Comparison of ENCODE assay signal across 11 cellular contexts in genomic region chr10:104387130-104387888, GRCh38. TPM values are rescaled to one million over a fixed set of nuclear protein-coding genes. Genes with fewer than 3 reads are reported as not detected.
DNase-seq lines count a peak whose midpoint lies in the region; ATAC-seq and TF ChIP-seq lines count a peak whose summit lies in the region.
"Had no signal": no experiment of that assay in that cellular context is flagged by ENCODE, and none has a peak within 500 bp of the region (broad histone marks: within the 10 kb centered on the region; RNA-seq: fewer than 3 reads in every experiment).

No MANE protein-coding gene starts in this region.

- H3K4me3 Mint-ChIP-seq in activated T-helper 17 cell treated with anti-CD3 and anti-CD28 coated beads, Interleukin-2, amount 50 U/mL, for 72 hours, result peak overlapping the region; percentile 20
- no peak overlapping the region for H3K4me3 Mint-ChIP-seq in CD8-positive, alpha-beta T cell

- intact Hi-C loops in A673 (cut with micrococcal nuclease; ENCODE audit: unreplicated experiment) (no loop called here), sciatic nerve (cut with DNase I) (no loop called here), aorta (cut with DNase I) (no loop called here)
- intact Hi-C loops in CD8-positive, alpha-beta T cell (cut with DNase I, micrococcal nuclease), result no loop called here

- H3K4me1 Mint-ChIP-seq in activated T-helper 17 cell treated with anti-CD3 and anti-CD28 coated beads, Interleukin-2, amount 50 U/mL, for 72 hours, result peaks cover 5% of the 10 kb centered on the region
- H3K4me1 Mint-ChIP-seq in CD8-positive, alpha-beta T cell (ENCODE audit: low read depth), result peaks cover 34% of the 10 kb centered on the region

- H3K27ac ChIP-seq in A673 (ENCODE audit: low read depth, low read length, poor library complexity, severe bottlenecking), result no peak overlapping the region
- H3K27ac ChIP-seq in CD8-positive, alpha-beta T cell (ENCODE audit: low read depth, low read length), result no peak overlapping the region
- no peak overlapping the region for H3K27ac ChIP-seq in aorta (ENCODE audit: low read depth in 1 of 2, low read length in 2 of 2)

- no peaks in the 10 kb centered on the region for H3K36me3 ChIP-seq in A673 (ENCODE audit: insufficient read depth, low read length, poor library complexity, severe bottlenecking)
- no peaks in the 10 kb centered on the region for H3K36me3 ChIP-seq in CD8-positive, alpha-beta T cell (ENCODE audit: insufficient read depth, low read length)
- H3K36me3 ChIP-seq in aorta (ENCODE audit: control insufficient read depth in 1 of 2, insufficient read depth in 2 of 2, low read length in 1 of 2), result no peaks in the 10 kb centered on the region

- no peak overlapping the region for H3K4me3 ChIP-seq in A673 (ENCODE audit: low read depth, low read length, poor library complexity, severe bottlenecking)
- H3K4me3 ChIP-seq in CD8-positive, alpha-beta T cell (ENCODE audit: low read depth, low read length), result no peak overlapping the region
- H3K4me3 ChIP-seq in aorta (ENCODE audit: low read length in 2 of 2), result no peak overlapping the region

- CTCF ChIA-PET in A673 (lab: Charles Lee), result no interaction called here
- CTCF ChIA-PET in CD8-positive, alpha-beta T cell (lab: Charles Lee), result no interaction called here

- H3K36me3 Mint-ChIP-seq in activated T-helper 17 cell treated with anti-CD3 and anti-CD28 coated beads, Interleukin-2, amount 50 U/mL, for 72 hours (ENCODE audit: low read depth), result no peaks in the 10 kb centered on the region
- no peaks in the 10 kb centered on the region for H3K36me3 Mint-ChIP-seq in CD8-positive, alpha-beta T cell

- ATAC-seq in GM19455 (IDR thresholded peaks at IDR 0.05; ENCODE audit: unreplicated experiment) (peak; percentile 53), HG03280 (IDR thresholded peaks at IDR 0.05; ENCODE audit: unreplicated experiment) (peak; percentile 58), sciatic nerve (no peak), GM19324 (IDR thresholded peaks at IDR 0.05; ENCODE audit: low FRiP score, unreplicated experiment) (no peak), aorta (ENCODE audit: low FRiP score) (no peak)
- ATAC-seq in activated T-helper 17 cell treated with anti-CD3 and anti-CD28 coated beads, Interleukin-2, amount 50 U/mL, for 72 hours (replicated peaks), result peak; percentile 58
- ATAC-seq in CD8-positive, alpha-beta T cell, result no peak
- ATAC-seq: activated naive CD4-positive, alpha-beta T cell treated with anti-CD3 and anti-CD28 coated beads, Interleukin-2, amount 50 U/mL, for 72 hours had no signal

- H3K9me3 ChIP-seq in A673 (ENCODE audit: low read depth, low read length, poor library complexity, severe bottlenecking) (no peaks in the 10 kb centered on the region), aorta (ENCODE audit: control insufficient read depth, low read length) (peaks cover 2% of the 10 kb centered on the region)
- H3K9me3 ChIP-seq in CD8-positive, alpha-beta T cell (ENCODE audit: low read length), result no peaks in the 10 kb centered on the region

- BruUV-seq in A673 (replicated peaks; lab: Mats Ljungman, UMichigan), result no TSS peak

- 67 to 68% methylated on average over 6 of the region's 6 CpGs for WGBS in aorta, 2 donors

- DNase-seq in A673 (ENCODE audit: low spot score), result peak; percentile 5
- no peak for DNase-seq in CD8-positive, alpha-beta T cell
- DNase-seq in sciatic nerve (ENCODE audit: low spot score), result no peak
- DNase-seq in aorta, result no peak
- DNase-seq: DND-41, NCI-H1694 treated with DMSO at 0.1 percent for 48 hours had no signal

- H3K27me3 ChIP-seq in A673 (replicated peaks; ENCODE audit: insufficient read depth, low read depth, low read length, poor library complexity), result peaks cover 80% of the 10 kb centered on the region
- H3K27me3 ChIP-seq in CD8-positive, alpha-beta T cell (ENCODE audit: insufficient read depth, low read length), result no peaks in the 10 kb centered on the region
- H3K27me3 ChIP-seq in aorta (ENCODE audit: control insufficient read depth in 1 of 2, insufficient read depth in 2 of 2, low read length in 1 of 2), result peaks cover 0 to 2% of the 10 kb centered on the region in 2 donors

- TF ChIP-seq CTCF in A673 (conservative IDR thresholded peaks at IDR 0.05; ENCODE audit: low read depth, low read length), result no peak
- no peak for TF ChIP-seq CTCF in CD8-positive, alpha-beta T cell (IDR thresholded peaks at IDR 0.05)

- no peaks in the 10 kb centered on the region for H3K27me3 Mint-ChIP-seq in activated T-helper 17 cell treated with anti-CD3 and anti-CD28 coated beads, Interleukin-2, amount 50 U/mL, for 72 hours
- peaks cover 8% of the 10 kb centered on the region for H3K27me3 Mint-ChIP-seq in CD8-positive, alpha-beta T cell (ENCODE audit: low read depth)

- no peak overlapping the region for H3K27ac Mint-ChIP-seq in activated T-helper 17 cell treated with anti-CD3 and anti-CD28 coated beads, Interleukin-2, amount 50 U/mL, for 72 hours
- H3K27ac Mint-ChIP-seq in CD8-positive, alpha-beta T cell, result no peak overlapping the region
- H3K27ac Mint-ChIP-seq: activated naive CD4-positive, alpha-beta T cell treated with anti-CD3 and anti-CD28 coated beads, Interleukin-2, amount 50 U/mL, for 72 hours had no signal

- POLR2A ChIA-PET in A673 (lab: Charles Lee; ENCODE audit: low non-redundant PET), result no interaction called here
- POLR2A ChIA-PET in CD8-positive, alpha-beta T cell (lab: Charles Lee), result no interaction called here

- no peaks in the 10 kb centered on the region for H3K9me3 Mint-ChIP-seq in activated T-helper 17 cell treated with anti-CD3 and anti-CD28 coated beads, Interleukin-2, amount 50 U/mL, for 72 hours
- no peaks in the 10 kb centered on the region for H3K9me3 Mint-ChIP-seq in CD8-positive, alpha-beta T cell

- H3K4me1 ChIP-seq in A673 (ENCODE audit: insufficient read depth, low read length, poor library complexity, severe bottlenecking), result no peaks in the 10 kb centered on the region
- peaks cover 12% of the 10 kb centered on the region for H3K4me1 ChIP-seq in CD8-positive, alpha-beta T cell (ENCODE audit: insufficient read depth, low read length)
- H3K4me1 ChIP-seq in aorta (ENCODE audit: control insufficient read depth in 1 of 2, insufficient read depth in 2 of 2, low read length in 2 of 2), result no peaks in the 10 kb centered on the region

RNA-seq across cellular contexts. Expression of gene CFAP58, which starts 33.7 kb away (rescaled TPM):
- total RNA-seq in A673 (2021), result 0.17 and 0.52 TPM in 2 replicates
- 1 to 10 TPM; 1.3 to 2.2 TPM for total RNA-seq in activated T-helper 17 cell treated with anti-CD3 and anti-CD28 coated beads, Interleukin-2, amount 50 U/mL, for 72 hours
- total RNA-seq in CD8-positive, alpha-beta T cell, result not detected
- total RNA-seq in sciatic nerve, result 0.67 TPM
- 1 to 10 TPM; 1.1 to 1.3 TPM for total RNA-seq in aorta
- polyA plus RNA-seq in aorta, result under 1 TPM; 0.38 to 0.67 TPM

RNA-seq across cellular contexts. Expression of gene ITPRIP, which starts 49.0 kb away (rescaled TPM):
- total RNA-seq in A673 (2021) (23.1 and 24.8 TPM in 2 replicates), sciatic nerve (24.7 TPM), aorta (10 to 100 TPM; 22.3 to 51.4 TPM)
- 10 to 100 TPM; 10.1 to 19.1 TPM for total RNA-seq in activated T-helper 17 cell treated with anti-CD3 and anti-CD28 coated beads, Interleukin-2, amount 50 U/mL, for 72 hours
- total RNA-seq in CD8-positive, alpha-beta T cell, result 100 to 1,000 TPM; 212 to 214 TPM
- 10 to 100 TPM in 1 of 2 donors, 1 to 10 TPM in 1; 4.3 to 15.5 TPM for polyA plus RNA-seq in aorta

Comparison
In these comparisons a context has a peak if more than half of its experiments do, and no peak if none do; other contexts are left out.
1. ATAC-seq: peak in GM19455 (single experiment), HG03280 (single experiment) and activated T-helper 17 cell treated with anti-CD3 and anti-CD28 coated beads, Interleukin-2, amount 50 U/mL, for 72 hours (single experiment); none in CD8-positive, alpha-beta T cell (single experiment), sciatic nerve (single experiment), GM19324 (single experiment) and aorta (single experiment).